Comparison of ENCODE assay signal across 8 cellular contexts in the genomic region with DNA sequence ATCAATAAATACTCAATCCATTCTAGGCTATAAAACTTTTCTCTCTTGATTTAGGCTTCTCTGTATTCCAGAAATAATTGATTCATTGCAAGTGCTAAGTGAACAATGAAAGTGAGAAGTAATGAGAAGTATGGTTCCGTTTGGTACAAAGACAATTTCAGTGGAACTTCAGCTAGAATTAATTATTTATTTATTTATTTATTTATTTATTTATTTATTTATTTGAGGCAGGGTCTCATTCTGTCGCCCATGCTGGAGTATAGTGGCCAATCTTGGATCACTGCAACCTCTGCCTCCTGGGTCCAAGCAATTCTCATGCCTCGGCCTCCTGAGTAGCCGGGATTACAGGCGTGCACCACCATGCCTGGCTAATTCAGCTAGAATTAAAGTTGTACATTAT.
"Had no signal": no experiment of that assay in that cellular context is flagged by ENCODE, and none has a peak within 500 bp of the region (broad histone marks: within the 10 kb centered on the region; RNA-seq: fewer than 3 reads in every experiment).

No MANE protein-coding gene starts in this region.

- H3K4me3 ChIP-seq: GM12878 had no signal

- FAIRE-seq: G401.6, GM12878, GM12891, GM12892, GM18507, GM19239 had no signal

- DNase-seq: GDM1, GF-D8 had no signal

- ATAC-seq: GM12878 had no signal
